Comparison of ENCODE assay signal across 1 cellular context in the genomic region with DNA sequence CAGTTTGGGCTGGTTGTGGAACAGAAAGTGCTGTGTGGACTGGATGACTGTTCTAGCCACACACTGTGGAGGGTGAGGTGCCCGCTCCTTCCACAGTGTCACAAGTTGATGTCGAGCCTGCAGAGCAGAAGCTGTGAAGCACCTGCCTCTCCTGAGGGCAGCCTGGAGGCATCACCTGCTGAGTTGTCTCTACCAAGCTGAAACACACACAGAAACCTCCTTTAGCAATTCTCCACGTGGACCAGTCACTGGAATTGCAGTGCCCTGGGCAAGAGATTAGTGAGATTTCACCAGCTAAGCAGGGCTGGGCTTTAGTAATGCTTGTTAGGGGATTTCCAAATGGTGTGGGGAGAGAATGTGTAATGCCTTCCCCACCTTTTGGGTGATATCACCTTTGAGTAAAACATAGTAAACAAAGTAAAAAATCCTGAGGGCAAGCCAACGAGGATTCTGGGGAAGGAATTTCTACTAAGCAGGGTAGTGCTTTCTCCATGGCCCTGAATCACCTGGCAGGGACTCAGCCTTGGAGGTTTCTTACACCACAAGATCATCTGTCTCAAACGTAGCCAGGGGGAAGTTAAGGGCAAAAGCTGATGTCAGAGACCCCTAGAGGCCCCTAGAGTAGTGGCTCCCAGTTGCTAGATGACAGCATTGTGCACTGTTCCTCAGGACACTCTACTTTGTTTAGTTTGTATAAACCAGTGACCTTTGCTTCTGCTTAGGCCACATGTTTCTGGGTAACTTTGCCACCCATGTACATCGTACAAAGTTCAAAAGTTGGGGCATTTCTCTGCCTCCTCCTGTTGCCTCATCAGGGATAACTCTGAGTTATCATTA.
TF ChIP-seq lines count a peak whose summit lies in the region.

No MANE protein-coding gene starts in this region.

TF ChIP-seq in GM12878, 131 proteins besides CTCF, POLR2A, EP300 and RAD21 (continued from another document and continues in another):
- TF ChIP-seq, protein P1, sequence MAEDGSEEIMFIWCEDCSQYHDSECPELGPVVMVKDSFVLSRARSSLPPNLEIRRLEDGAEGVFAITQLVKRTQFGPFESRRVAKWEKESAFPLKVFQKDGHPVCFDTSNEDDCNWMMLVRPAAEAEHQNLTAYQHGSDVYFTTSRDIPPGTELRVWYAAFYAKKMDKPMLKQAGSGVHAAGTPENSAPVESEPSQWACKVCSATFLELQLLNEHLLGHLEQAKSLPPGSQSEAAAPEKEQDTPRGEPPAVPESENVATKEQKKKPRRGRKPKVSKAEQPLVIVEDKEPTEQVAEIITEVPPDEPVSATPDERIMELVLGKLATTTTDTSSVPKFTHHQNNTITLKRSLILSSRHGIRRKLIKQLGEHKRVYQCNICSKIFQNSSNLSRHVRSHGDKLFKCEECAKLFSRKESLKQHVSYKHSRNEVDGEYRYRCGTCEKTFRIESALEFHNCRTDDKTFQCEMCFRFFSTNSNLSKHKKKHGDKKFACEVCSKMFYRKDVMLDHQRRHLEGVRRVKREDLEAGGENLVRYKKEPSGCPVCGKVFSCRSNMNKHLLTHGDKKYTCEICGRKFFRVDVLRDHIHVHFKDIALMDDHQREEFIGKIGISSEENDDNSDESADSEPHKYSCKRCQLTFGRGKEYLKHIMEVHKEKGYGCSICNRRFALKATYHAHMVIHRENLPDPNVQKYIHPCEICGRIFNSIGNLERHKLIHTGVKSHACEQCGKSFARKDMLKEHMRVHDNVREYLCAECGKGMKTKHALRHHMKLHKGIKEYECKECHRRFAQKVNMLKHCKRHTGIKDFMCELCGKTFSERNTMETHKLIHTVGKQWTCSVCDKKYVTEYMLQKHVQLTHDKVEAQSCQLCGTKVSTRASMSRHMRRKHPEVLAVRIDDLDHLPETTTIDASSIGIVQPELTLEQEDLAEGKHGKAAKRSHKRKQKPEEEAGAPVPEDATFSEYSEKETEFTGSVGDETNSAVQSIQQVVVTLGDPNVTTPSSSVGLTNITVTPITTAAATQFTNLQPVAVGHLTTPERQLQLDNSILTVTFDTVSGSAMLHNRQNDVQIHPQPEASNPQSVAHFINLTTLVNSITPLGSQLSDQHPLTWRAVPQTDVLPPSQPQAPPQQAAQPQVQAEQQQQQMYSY (CRISPR knock-in tag; IDR thresholded peaks at IDR 0.05): no peak
- TF ChIP-seq, protein P2, sequence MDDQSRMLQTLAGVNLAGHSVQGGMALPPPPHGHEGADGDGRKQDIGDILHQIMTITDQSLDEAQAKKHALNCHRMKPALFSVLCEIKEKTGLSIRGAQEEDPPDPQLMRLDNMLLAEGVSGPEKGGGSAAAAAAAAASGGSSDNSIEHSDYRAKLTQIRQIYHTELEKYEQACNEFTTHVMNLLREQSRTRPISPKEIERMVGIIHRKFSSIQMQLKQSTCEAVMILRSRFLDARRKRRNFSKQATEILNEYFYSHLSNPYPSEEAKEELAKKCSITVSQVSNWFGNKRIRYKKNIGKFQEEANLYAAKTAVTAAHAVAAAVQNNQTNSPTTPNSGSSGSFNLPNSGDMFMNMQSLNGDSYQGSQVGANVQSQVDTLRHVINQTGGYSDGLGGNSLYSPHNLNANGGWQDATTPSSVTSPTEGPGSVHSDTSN (IDR thresholded peaks at IDR 0.05; ENCODE audit: insufficient replicate concordance, low read depth, low read length): no peak
- no peak for TF ChIP-seq NFXL1 (IDR thresholded peaks at IDR 0.05; ENCODE audit: borderline replicate concordance)
- peak; percentile 46; the same call in 1 of the 2 replicates for TF ChIP-seq CREB1 (IDR thresholded peaks at IDR 0.05; ENCODE audit: low read depth)
- TF ChIP-seq ZNF217 (IDR thresholded peaks at IDR 0.05): 0 out of 2 replicates have a peak, but pooled peaks have one; percentile 6
- 0 out of 2 replicates have a peak, but pooled peaks have one; percentile 36 for TF ChIP-seq IRF4 (IDR thresholded peaks at IDR 0.05; ENCODE audit: low read depth, low read length)
- peak; percentile 50; the same call in 1 of the 2 replicates for TF ChIP-seq NFIC (IDR thresholded peaks at IDR 0.05; ENCODE audit: low read depth, low read length)
- TF ChIP-seq, protein P3, sequence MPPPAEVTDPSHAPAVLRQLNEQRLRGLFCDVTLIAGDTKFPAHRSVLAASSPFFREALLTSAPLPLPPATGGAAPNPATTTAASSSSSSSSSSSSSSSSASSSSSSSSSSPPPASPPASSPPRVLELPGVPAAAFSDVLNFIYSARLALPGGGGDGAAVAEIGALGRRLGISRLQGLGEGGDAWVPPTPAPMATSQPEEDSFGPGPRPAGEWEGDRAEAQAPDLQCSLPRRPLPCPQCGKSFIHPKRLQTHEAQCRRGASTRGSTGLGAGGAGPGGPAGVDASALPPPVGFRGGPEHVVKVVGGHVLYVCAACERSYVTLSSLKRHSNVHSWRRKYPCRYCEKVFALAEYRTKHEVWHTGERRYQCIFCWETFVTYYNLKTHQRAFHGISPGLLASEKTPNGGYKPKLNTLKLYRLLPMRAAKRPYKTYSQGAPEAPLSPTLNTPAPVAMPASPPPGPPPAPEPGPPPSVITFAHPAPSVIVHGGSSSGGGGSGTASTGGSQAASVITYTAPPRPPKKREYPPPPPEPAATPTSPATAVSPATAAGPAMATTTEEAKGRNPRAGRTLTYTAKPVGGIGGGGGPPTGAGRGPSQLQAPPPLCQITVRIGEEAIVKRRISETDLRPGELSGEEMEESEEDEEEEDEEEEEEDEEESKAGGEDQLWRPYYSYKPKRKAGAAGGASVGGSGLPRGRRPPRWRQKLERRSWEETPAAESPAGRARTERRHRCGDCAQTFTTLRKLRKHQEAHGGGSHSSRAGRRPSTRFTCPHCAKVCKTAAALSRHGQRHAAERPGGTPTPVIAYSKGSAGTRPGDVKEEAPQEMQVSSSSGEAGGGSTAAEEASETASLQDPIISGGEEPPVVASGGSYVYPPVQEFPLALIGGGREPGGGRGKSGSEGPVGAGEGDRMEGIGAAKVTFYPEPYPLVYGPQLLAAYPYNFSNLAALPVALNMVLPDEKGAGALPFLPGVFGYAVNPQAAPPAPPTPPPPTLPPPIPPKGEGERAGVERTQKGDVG (CRISPR knock-in tag; IDR thresholded peaks at IDR 0.05): no peak
- TF ChIP-seq BHLHE40 (IDR thresholded peaks at IDR 0.05; ENCODE audit: borderline replicate concordance in 1 of 2, low read depth in 2 of 2, low read length in 1 of 2): peak in 1 of 2 experiments; percentile 52; a peak in 2 of 4 replicates
- TF ChIP-seq, protein P4, sequence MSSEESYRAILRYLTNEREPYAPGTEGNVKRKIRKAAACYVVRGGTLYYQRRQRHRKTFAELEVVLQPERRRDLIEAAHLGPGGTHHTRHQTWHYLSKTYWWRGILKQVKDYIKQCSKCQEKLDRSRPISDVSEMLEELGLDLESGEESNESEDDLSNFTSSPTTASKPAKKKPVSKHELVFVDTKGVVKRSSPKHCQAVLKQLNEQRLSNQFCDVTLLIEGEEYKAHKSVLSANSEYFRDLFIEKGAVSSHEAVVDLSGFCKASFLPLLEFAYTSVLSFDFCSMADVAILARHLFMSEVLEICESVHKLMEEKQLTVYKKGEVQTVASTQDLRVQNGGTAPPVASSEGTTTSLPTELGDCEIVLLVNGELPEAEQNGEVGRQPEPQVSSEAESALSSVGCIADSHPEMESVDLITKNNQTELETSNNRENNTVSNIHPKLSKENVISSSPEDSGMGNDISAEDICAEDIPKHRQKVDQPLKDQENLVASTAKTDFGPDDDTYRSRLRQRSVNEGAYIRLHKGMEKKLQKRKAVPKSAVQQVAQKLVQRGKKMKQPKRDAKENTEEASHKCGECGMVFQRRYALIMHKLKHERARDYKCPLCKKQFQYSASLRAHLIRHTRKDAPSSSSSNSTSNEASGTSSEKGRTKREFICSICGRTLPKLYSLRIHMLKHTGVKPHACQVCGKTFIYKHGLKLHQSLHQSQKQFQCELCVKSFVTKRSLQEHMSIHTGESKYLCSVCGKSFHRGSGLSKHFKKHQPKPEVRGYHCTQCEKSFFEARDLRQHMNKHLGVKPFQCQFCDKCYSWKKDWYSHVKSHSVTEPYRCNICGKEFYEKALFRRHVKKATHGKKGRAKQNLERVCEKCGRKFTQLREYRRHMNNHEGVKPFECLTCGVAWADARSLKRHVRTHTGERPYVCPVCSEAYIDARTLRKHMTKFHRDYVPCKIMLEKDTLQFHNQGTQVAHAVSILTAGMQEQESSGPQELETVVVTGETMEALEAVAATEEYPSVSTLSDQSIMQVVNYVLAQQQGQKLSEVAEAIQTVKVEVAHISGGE (CRISPR knock-in tag; IDR thresholded peaks at IDR 0.05): no peak
- TF ChIP-seq, protein P5, sequence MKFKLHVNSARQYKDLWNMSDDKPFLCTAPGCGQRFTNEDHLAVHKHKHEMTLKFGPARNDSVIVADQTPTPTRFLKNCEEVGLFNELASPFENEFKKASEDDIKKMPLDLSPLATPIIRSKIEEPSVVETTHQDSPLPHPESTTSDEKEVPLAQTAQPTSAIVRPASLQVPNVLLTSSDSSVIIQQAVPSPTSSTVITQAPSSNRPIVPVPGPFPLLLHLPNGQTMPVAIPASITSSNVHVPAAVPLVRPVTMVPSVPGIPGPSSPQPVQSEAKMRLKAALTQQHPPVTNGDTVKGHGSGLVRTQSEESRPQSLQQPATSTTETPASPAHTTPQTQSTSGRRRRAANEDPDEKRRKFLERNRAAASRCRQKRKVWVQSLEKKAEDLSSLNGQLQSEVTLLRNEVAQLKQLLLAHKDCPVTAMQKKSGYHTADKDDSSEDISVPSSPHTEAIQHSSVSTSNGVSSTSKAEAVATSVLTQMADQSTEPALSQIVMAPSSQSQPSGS (IDR thresholded peaks at IDR 0.05; ENCODE audit: low read length): peak; percentile 54; the same call in 1 of the 2 replicates
- TF ChIP-seq, protein P6, sequence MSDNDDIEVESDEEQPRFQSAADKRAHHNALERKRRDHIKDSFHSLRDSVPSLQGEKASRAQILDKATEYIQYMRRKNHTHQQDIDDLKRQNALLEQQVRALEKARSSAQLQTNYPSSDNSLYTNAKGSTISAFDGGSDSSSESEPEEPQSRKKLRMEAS (IDR thresholded peaks at IDR 0.05; ENCODE audit: low read depth, low read length): no peak
- no peak for TF ChIP-seq SRF (IDR thresholded peaks at IDR 0.05; ENCODE audit: low read depth in 2 of 2, low read length in 2 of 2)
- TF ChIP-seq, protein P7, sequence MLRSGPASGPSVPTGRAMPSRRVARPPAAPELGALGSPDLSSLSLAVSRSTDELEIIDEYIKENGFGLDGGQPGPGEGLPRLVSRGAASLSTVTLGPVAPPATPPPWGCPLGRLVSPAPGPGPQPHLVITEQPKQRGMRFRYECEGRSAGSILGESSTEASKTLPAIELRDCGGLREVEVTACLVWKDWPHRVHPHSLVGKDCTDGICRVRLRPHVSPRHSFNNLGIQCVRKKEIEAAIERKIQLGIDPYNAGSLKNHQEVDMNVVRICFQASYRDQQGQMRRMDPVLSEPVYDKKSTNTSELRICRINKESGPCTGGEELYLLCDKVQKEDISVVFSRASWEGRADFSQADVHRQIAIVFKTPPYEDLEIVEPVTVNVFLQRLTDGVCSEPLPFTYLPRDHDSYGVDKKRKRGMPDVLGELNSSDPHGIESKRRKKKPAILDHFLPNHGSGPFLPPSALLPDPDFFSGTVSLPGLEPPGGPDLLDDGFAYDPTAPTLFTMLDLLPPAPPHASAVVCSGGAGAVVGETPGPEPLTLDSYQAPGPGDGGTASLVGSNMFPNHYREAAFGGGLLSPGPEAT (IDR thresholded peaks at IDR 0.05; ENCODE audit: low read depth): no peak; the same call in 1 of the 2 replicates
- TF ChIP-seq RB1 (IDR thresholded peaks at IDR 0.05; ENCODE audit: borderline replicate concordance): no peak
- TF ChIP-seq MEF2B (IDR thresholded peaks at IDR 0.05; ENCODE audit: partially characterized antibody, poor library complexity, severe bottlenecking): no peak
- TF ChIP-seq NBN (IDR thresholded peaks at IDR 0.05): no peak
- TF ChIP-seq RBBP5 (conservative IDR thresholded peaks at IDR 0.05): no peak
- no peak for TF ChIP-seq LARP7 (IDR thresholded peaks at IDR 0.05)
- no peak for TF ChIP-seq ZNF384 (IDR thresholded peaks at IDR 0.05; ENCODE audit: borderline replicate concordance, low read depth, low read length)
- TF ChIP-seq, protein P8, sequence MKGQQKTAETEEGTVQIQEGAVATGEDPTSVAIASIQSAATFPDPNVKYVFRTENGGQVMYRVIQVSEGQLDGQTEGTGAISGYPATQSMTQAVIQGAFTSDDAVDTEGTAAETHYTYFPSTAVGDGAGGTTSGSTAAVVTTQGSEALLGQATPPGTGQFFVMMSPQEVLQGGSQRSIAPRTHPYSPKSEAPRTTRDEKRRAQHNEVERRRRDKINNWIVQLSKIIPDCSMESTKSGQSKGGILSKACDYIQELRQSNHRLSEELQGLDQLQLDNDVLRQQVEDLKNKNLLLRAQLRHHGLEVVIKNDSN (IDR thresholded peaks at IDR 0.05; ENCODE audit: borderline replicate concordance, extremely low read length, insufficient read depth, low read depth, low read length): no peak
- no peak; the same call in 1 of the 2 replicates for TF ChIP-seq FOXM1 (IDR thresholded peaks at IDR 0.05; ENCODE audit: low read depth, low read length)
- 0 out of 2 replicates have a peak, but pooled peaks have one; percentile 1 for TF ChIP-seq SPI1 (IDR thresholded peaks at IDR 0.05; ENCODE audit: borderline replicate concordance, insufficient read depth, low read depth, low read length)
- TF ChIP-seq, protein P9, sequence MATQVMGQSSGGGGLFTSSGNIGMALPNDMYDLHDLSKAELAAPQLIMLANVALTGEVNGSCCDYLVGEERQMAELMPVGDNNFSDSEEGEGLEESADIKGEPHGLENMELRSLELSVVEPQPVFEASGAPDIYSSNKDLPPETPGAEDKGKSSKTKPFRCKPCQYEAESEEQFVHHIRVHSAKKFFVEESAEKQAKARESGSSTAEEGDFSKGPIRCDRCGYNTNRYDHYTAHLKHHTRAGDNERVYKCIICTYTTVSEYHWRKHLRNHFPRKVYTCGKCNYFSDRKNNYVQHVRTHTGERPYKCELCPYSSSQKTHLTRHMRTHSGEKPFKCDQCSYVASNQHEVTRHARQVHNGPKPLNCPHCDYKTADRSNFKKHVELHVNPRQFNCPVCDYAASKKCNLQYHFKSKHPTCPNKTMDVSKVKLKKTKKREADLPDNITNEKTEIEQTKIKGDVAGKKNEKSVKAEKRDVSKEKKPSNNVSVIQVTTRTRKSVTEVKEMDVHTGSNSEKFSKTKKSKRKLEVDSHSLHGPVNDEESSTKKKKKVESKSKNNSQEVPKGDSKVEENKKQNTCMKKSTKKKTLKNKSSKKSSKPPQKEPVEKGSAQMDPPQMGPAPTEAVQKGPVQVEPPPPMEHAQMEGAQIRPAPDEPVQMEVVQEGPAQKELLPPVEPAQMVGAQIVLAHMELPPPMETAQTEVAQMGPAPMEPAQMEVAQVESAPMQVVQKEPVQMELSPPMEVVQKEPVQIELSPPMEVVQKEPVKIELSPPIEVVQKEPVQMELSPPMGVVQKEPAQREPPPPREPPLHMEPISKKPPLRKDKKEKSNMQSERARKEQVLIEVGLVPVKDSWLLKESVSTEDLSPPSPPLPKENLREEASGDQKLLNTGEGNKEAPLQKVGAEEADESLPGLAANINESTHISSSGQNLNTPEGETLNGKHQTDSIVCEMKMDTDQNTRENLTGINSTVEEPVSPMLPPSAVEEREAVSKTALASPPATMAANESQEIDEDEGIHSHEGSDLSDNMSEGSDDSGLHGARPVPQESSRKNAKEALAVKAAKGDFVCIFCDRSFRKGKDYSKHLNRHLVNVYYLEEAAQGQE (IDR thresholded peaks at IDR 0.05; ENCODE audit: low read depth, low read length): no peak
- no peak for TF ChIP-seq ZNF622 (IDR thresholded peaks at IDR 0.05)
- no peak for TF ChIP-seq HCFC1 (IDR thresholded peaks at IDR 0.05; ENCODE audit: low read length)
